ENCODE assay signal across 26 cellular contexts in genomic region chr3:24853685-24854341, GRCh38.
DNase-seq lines count a peak whose midpoint lies in the region; FAIRE-seq and TF ChIP-seq lines count a peak whose summit lies in the region.
"Had no signal": no experiment of that assay in that cellular context is flagged by ENCODE, and none has a peak within 500 bp of the region (broad histone marks: within the 10 kb centered on the region; RNA-seq: fewer than 3 reads in every experiment).

No MANE protein-coding gene starts in this region.

- H3K36me3 Mint-ChIP-seq in endodermal cell (ENCODE audit: low read depth) (no peaks in the 10 kb centered on the region), chondrocyte (ENCODE audit: low read depth) (no peaks in the 10 kb centered on the region)
- H3K36me3 Mint-ChIP-seq: activated naive CD8-positive, alpha-beta T cell treated with anti-CD3 and anti-CD28 coated beads, Interleukin-2, amount 10 ng/mL, durations not matched to agents 7 days and 5 days; naive B cell had no signal

- H3K27me3 Mint-ChIP-seq in endodermal cell (ENCODE audit: insufficient read depth) = peaks cover 15% of the 10 kb centered on the region
- no peaks in the 10 kb centered on the region for H3K27me3 Mint-ChIP-seq in chondrocyte (ENCODE audit: low read depth)
- H3K27me3 Mint-ChIP-seq: activated naive CD8-positive, alpha-beta T cell treated with anti-CD3 and anti-CD28 coated beads, Interleukin-2, amount 10 ng/mL, durations not matched to agents 7 days and 5 days; naive B cell had no signal

- H3K4me3 Mint-ChIP-seq in endodermal cell = no peak overlapping the region
- no peak overlapping the region for H3K4me3 Mint-ChIP-seq in chondrocyte (ENCODE audit: unreplicated experiment)
- H3K4me3 Mint-ChIP-seq: activated naive CD8-positive, alpha-beta T cell treated with anti-CD3 and anti-CD28 coated beads, Interleukin-2, amount 10 ng/mL, durations not matched to agents 7 days and 5 days; naive B cell had no signal

- no peaks in the 10 kb centered on the region for H3K9me3 ChIP-seq in endodermal cell (ENCODE audit: control insufficient read depth, low read length)
- H3K9me3 ChIP-seq: BLaER1 treated with 17β-estradiol and CSF1 and Interleukin-3, amounts not matched to agents 10 nM and 100 nM; testis had no signal

- peak overlapping the region; percentile 36 for H3K27ac ChIP-seq in endodermal cell (ENCODE audit: low read depth, low read length)
- H3K27ac ChIP-seq: BLaER1 treated with 17β-estradiol and CSF1 and Interleukin-3, amounts not matched to agents 10 nM and 100 nM; dorsolateral prefrontal cortex; KMS-11; RWPE1; testis had no signal

- no peak for TF ChIP-seq POLR2A in GM12891 (IDR thresholded peaks at IDR 0.05; ENCODE audit: low read depth, low read length)

- H3K4me1 ChIP-seq in endodermal cell (ENCODE audit: control insufficient read depth, insufficient read depth, low read length) = no peaks in the 10 kb centered on the region
- H3K4me1 ChIP-seq: testis had no signal

- FAIRE-seq in GM12891 (lab: Jason Lieb, UNC) = no peak
- FAIRE-seq: GM12878, urothelium cell line had no signal

- WGBS in endodermal cell (ENCODE audit: insufficient coverage in 1 of 2, insufficient read length in 1 of 2), 2 experiments = 80 to 86% methylated on average over 4 of the region's 4 CpGs

- H3K4me3 ChIP-seq in endodermal cell (ENCODE audit: low read length) = no peak overlapping the region
- H3K4me3 ChIP-seq: BLaER1 treated with 17β-estradiol and CSF1 and Interleukin-3, amounts not matched to agents 10 nM and 100 nM; dorsolateral prefrontal cortex; GM12878; testis had no signal

- TF ChIP-seq CTCF in endodermal cell (conservative IDR thresholded peaks at IDR 0.05) (no peak), chondrocyte (IDR thresholded peaks at IDR 0.05) (no peak)

- DNase-seq in DMS79 (lab: John Stamatoyannopoulos, UW) (peak; percentile 74), NCI-H2081 (lab: John Stamatoyannopoulos, UW) (peak; percentile 24 to 59), NCI-H526 treated with DMSO at 0.1 percent for 48 hours (lab: John Stamatoyannopoulos, UW) (peak; percentile 59), endodermal cell (no peak), chondrocyte (ENCODE audit: low spot score) (no peak), NCI-H2029 treated with DMSO at 0.1 percent for 48 hours (lab: John Stamatoyannopoulos, UW) (no peak), GM12891 (ENCODE audit: insufficient read length, low spot score) (no peak)
- no peak for DNase-seq in activated CD4-positive, alpha-beta T cell treated with anti-CD3 and anti-CD28 coated beads, Interleukin-2, amount 50 U/mL, for 1 hour
- DNase-seq: activated CD4-positive, alpha-beta T cell treated with anti-CD3 and anti-CD28 coated beads for 1 hour; activated gamma-delta T cell; activated naive CD8-positive, alpha-beta T cell treated with anti-CD3 and anti-CD28 coated beads, Interleukin-2, amount 10 ng/mL, durations not matched to agents 7 days and 5 days; activated T-cell treated with anti-CD3 and anti-CD28 coated beads for 4 hours; central memory CD4-positive, alpha-beta T cell; dorsolateral prefrontal cortex; islet precursor cell; left ventricle myocardium superior; naive B cell; NCI-H748 treated with DMSO at 0.1 percent for 48 hours; nucleus accumbens; stimulated activated naive CD4-positive, alpha-beta T cell treated with Interleukin-2 at 50 U/mL for 16 hours; testis had no signal

- H3K9me3 Mint-ChIP-seq in endodermal cell = no peaks in the 10 kb centered on the region
- no peaks in the 10 kb centered on the region for H3K9me3 Mint-ChIP-seq in chondrocyte (ENCODE audit: low read depth)
- H3K9me3 Mint-ChIP-seq: activated naive CD8-positive, alpha-beta T cell treated with anti-CD3 and anti-CD28 coated beads, Interleukin-2, amount 10 ng/mL, durations not matched to agents 7 days and 5 days had no signal

- H3K27me3 ChIP-seq in endodermal cell (ENCODE audit: control insufficient read depth, insufficient read depth, low read length, poor library complexity, severe bottlenecking) = peaks cover 23% of the 10 kb centered on the region
- H3K27me3 ChIP-seq: BLaER1 treated with 17β-estradiol and CSF1 and Interleukin-3, amounts not matched to agents 10 nM and 100 nM; dorsolateral prefrontal cortex; testis had no signal

- no peak overlapping the region for H3K9ac ChIP-seq in endodermal cell (ENCODE audit: extremely low read depth, low read length, poor library complexity, severe bottlenecking)
- H3K9ac ChIP-seq: BLaER1 treated with 17β-estradiol and CSF1 and Interleukin-3, amounts not matched to agents 10 nM and 100 nM; KMS-11 had no signal

- H3K27ac Mint-ChIP-seq in endodermal cell = no peak overlapping the region
- no peak overlapping the region for H3K27ac Mint-ChIP-seq in chondrocyte (ENCODE audit: unreplicated experiment)
- H3K27ac Mint-ChIP-seq: activated naive CD8-positive, alpha-beta T cell treated with anti-CD3 and anti-CD28 coated beads, Interleukin-2, amount 10 ng/mL, durations not matched to agents 7 days and 5 days; naive B cell had no signal

- no peaks in the 10 kb centered on the region for H3K36me3 ChIP-seq in endodermal cell (ENCODE audit: control insufficient read depth, insufficient read depth, low read length)
- H3K36me3 ChIP-seq: BLaER1 treated with 17β-estradiol and CSF1 and Interleukin-3, amounts not matched to agents 10 nM and 100 nM had no signal

- H3K4me1 Mint-ChIP-seq in endodermal cell = peaks cover 7% of the 10 kb centered on the region
- peaks cover 6% of the 10 kb centered on the region for H3K4me1 Mint-ChIP-seq in chondrocyte (ENCODE audit: low read depth)
- H3K4me1 Mint-ChIP-seq: activated naive CD8-positive, alpha-beta T cell treated with anti-CD3 and anti-CD28 coated beads, Interleukin-2, amount 10 ng/mL, durations not matched to agents 7 days and 5 days; naive B cell had no signal

TF ChIP-seq in GM12891, 5 proteins besides CTCF, POLR2A, EP300 and RAD21:
- TF ChIP-seq TAF1 (IDR thresholded peaks at IDR 0.05; ENCODE audit: low read depth, low read length) (no peak), POU2F2 (IDR thresholded peaks at IDR 0.05; ENCODE audit: low read depth, low read length) (no peak), PAX5 (IDR thresholded peaks at IDR 0.05; ENCODE audit: insufficient read depth, low read length, severe bottlenecking) (no peak), POLR2AphosphoS5 (IDR thresholded peaks at IDR 0.05; ENCODE audit: low read depth, low read length) (no peak), SPI1 (IDR thresholded peaks at IDR 0.05; ENCODE audit: low read depth, low read length) (no peak)

Comparison
In these comparisons a context has a peak if more than half of its experiments do, and no peak if none do; other contexts are left out.
1. DNase-seq: peak in DMS79 (single experiment), NCI-H2081 (2 of 2) and NCI-H526 treated with DMSO at 0.1 percent for 48 hours (single experiment); none in endodermal cell (single experiment), chondrocyte (single experiment), activated CD4-positive, alpha-beta T cell treated with anti-CD3 and anti-CD28 coated beads, Interleukin-2, amount 50 U/mL, for 1 hour (single experiment), NCI-H2029 treated with DMSO at 0.1 percent for 48 hours (single experiment) and GM12891 (single experiment).